In genomic region chrX:16639966-16640365, GRCh38 we compare ENCODE assay signal across 29 cellular contexts. TPM values are rescaled to one million over a fixed set of nuclear protein-coding genes. Genes with fewer than 3 reads are reported as not detected.
"Had no signal": no experiment of that assay in that cellular context is flagged by ENCODE, and none has a peak within 500 bp of the region (broad histone marks: within the 10 kb centered on the region; RNA-seq: fewer than 3 reads in every experiment).

No MANE protein-coding gene starts in this region.

- H3K9me3 ChIP-seq: gastrocnemius medialis, psoas muscle, sigmoid colon, spleen, thoracic aorta, transverse colon, upper lobe of right lung, uterus had no signal

- H3K36me3 ChIP-seq: thoracic aorta, transverse colon, upper lobe of right lung, uterus had no signal

- DNase-seq: dermis blood vessel endothelial cell; effector memory CD4-positive, alpha-beta T cell; foreskin fibroblast; gastrocnemius medialis; head of caudate nucleus; natural killer cell; nucleus accumbens; psoas muscle; right cardiac atrium; sigmoid colon; spleen; stimulated activated CD4-positive, alpha-beta T cell treated with anti-CD3 and anti-CD28 coated beads, Interleukin-2, amount 100 ng/mL, for 48 hours; stimulated activated naive B cell treated with anti-CD40 and anti-IgM and Interleukin-4, amounts not matched to agents 10 μg/mL and 1 μg/mL and 100 μg/mL, for 72 hours; transverse colon; upper lobe of right lung; uterus had no signal

- H3K27ac ChIP-seq: coronary artery, gastrocnemius medialis, psoas muscle, sigmoid colon, spleen, thoracic aorta, transverse colon, upper lobe of right lung, uterus had no signal

- H3K4me3 ChIP-seq: coronary artery, gastrocnemius medialis, lung, psoas muscle, sigmoid colon, spleen, thoracic aorta, transverse colon, upper lobe of right lung, uterus had no signal

- ATAC-seq: esophagus mucosa; gastrocnemius medialis; left lobe of liver; natural killer cell; psoas muscle; right cardiac atrium; stimulated activated naive B cell treated with anti-CD40 and anti-IgM and Interleukin-4, amounts not matched to agents 10 μg/mL and 1 μg/mL and 100 μg/mL, for 72 hours had no signal

- FAIRE-seq: endometrium, keratinocyte had no signal

- H3K27me3 ChIP-seq: gastrocnemius medialis, sigmoid colon, spleen, transverse colon, upper lobe of right lung, uterus had no signal

- H3K4me1 ChIP-seq: gastrocnemius medialis, psoas muscle, sigmoid colon, spleen, transverse colon, upper lobe of right lung, uterus had no signal

RNA-seq across cellular contexts. Expression of gene S100G, which starts 10.0 kb away (rescaled TPM):
- total RNA-seq: dermis blood vessel endothelial cell, esophagus mucosa, gastrocnemius medialis, glomerular endothelial cell, left lobe of liver, liver, lung, mononuclear cell, natural killer cell, osteocyte, psoas muscle, renal cortical epithelial cell, right cardiac atrium, sigmoid colon, skeletal muscle tissue, spleen, thoracic aorta, transverse colon, upper lobe of right lung, uterus had no signal
- polyA plus RNA-seq: keratinocyte, liver, lung, right cardiac atrium, sigmoid colon, spleen had no signal
